In genomic region chr1:116580446-116581322, GRCh38 we compare ENCODE assay signal across 20 cellular contexts. TPM values are rescaled to one million over a fixed set of nuclear protein-coding genes. Genes with fewer than 3 reads are reported as not detected.
A peak's percentile ranks its signal among the peaks of the same experiment; 100 is the strongest.
DNase-seq lines count a peak whose midpoint lies in the region; ATAC-seq, FAIRE-seq and TF ChIP-seq lines count a peak whose summit lies in the region.
"Had no signal": no experiment of that assay in that cellular context is flagged by ENCODE, and none has a peak within 500 bp of the region (broad histone marks: within the 10 kb centered on the region; RNA-seq: fewer than 3 reads in every experiment).

No MANE protein-coding gene starts in this region.

- DNase-seq in activated CD8-positive, alpha-beta memory T cell treated with anti-CD3 and anti-CD28 coated beads for 24 hours: peak; percentile 21
- DNase-seq in activated CD8-positive, alpha-beta memory T cell treated with anti-CD3 and anti-CD28 coated beads, Interleukin-2, amount 50 U/mL, for 48 hours: no peak
- DNase-seq in astrocyte of the hippocampus (ENCODE audit: low read depth, low spot score) (peak; percentile 55), trophoblast cell (peak; percentile 72 to 83), HepG2 (ENCODE audit: low spot score) (no peak), HPDE6-E6E7 (ENCODE audit: extremely low spot score) (no peak)
- DNase-seq: AML-193, Caco-2, DMS53, NCI-H1105 treated with DMSO at 0.1 percent for 48 hours, NCI-H1694 treated with DMSO at 0.1 percent for 48 hours, NCI-H446, NCI-H748 treated with DMSO at 0.1 percent for 48 hours, Peyer's patch, SHP77, SK-N-SH, T-cell had no signal

- H3K27me3 ChIP-seq in trophoblast cell (ENCODE audit: insufficient read depth, low read length): no peaks in the 10 kb centered on the region
- no peaks in the 10 kb centered on the region; a peak in 2 of 5 replicates for H3K27me3 ChIP-seq in HepG2 (ENCODE audit: control insufficient read depth in 1 of 2, insufficient read depth in 2 of 2, low read length in 2 of 2)
- H3K27me3 ChIP-seq: Peyer's patch had no signal

- no peak for TF ChIP-seq CTCF in HepG2 (CRISPR knock-in tag; IDR thresholded peaks at IDR 0.05)

- intact Hi-C loops in HepG2 (cut with micrococcal nuclease; ENCODE audit: unreplicated experiment): no loop called here

- H3K9me3 ChIP-seq in KOPT-K1 (ENCODE audit: insufficient read depth, low read length, poor library complexity, severe bottlenecking) (no peaks in the 10 kb centered on the region), trophoblast cell (ENCODE audit: insufficient read depth, low read depth, low read length) (peaks cover 3% of the 10 kb centered on the region), HepG2 (ENCODE audit: low read length) (no peaks in the 10 kb centered on the region)
- H3K9me3 ChIP-seq: Caco-2, Peyer's patch, SK-N-SH had no signal

- no peak for TF ChIP-seq EP300 in HepG2 (IDR thresholded peaks at IDR 0.05; ENCODE audit: low read depth in 2 of 2, low read length in 2 of 2)
- no peak for TF ChIP-seq EP300 in HepG2 (CRISPR knock-in tag; IDR thresholded peaks at IDR 0.05; ENCODE audit: borderline replicate concordance)

- H3K79me1 ChIP-seq in trophoblast cell (ENCODE audit: low read length): no peaks in the 10 kb centered on the region

- H3K9ac ChIP-seq in trophoblast cell (ENCODE audit: low read length): no peak overlapping the region
- no peak overlapping the region for H3K9ac ChIP-seq in HepG2 (ENCODE audit: insufficient read depth, low read depth, low read length)
- H3K9ac ChIP-seq: SK-N-SH had no signal

- H2AFZ ChIP-seq in trophoblast cell (ENCODE audit: insufficient read depth, low read length, poor library complexity): no peak overlapping the region
- H2AFZ ChIP-seq in HepG2 (ENCODE audit: low read length): no peak overlapping the region
- H2AFZ ChIP-seq: GM23338 had no signal

- no peak overlapping the region for H4K8ac ChIP-seq in trophoblast cell (ENCODE audit: low read depth, low read length)

- H2AK5ac ChIP-seq in trophoblast cell (ENCODE audit: low read length): no peak overlapping the region

- no peaks in the 10 kb centered on the region for H4K20me1 ChIP-seq in HepG2 (ENCODE audit: insufficient read depth, low read length)

- H3K36me3 ChIP-seq in KOPT-K1 (ENCODE audit: insufficient read depth, low read length): no peaks in the 10 kb centered on the region
- H3K36me3 ChIP-seq in trophoblast cell (ENCODE audit: control insufficient read depth in 1 of 2, insufficient read depth in 2 of 2, low read length in 2 of 2): peaks cover 35 to 47% of the 10 kb centered on the region in 2 experiments
- H3K36me3 ChIP-seq in HepG2 (replicated peaks in 1 of 2; ENCODE audit: control insufficient read depth in 1 of 2, insufficient read depth in 2 of 2, low read length in 2 of 2): no peaks in the 10 kb centered on the region

- no peak overlapping the region for H3K18ac ChIP-seq in trophoblast cell (ENCODE audit: low read length)

- H3K27ac ChIP-seq in KOPT-K1 (ENCODE audit: low read depth, low read length, poor library complexity, severe bottlenecking): peak overlapping the region; percentile 54
- H3K27ac ChIP-seq in trophoblast cell (ENCODE audit: low read depth, low read length): no peak overlapping the region
- no peak overlapping the region for H3K27ac ChIP-seq in HepG2 (ENCODE audit: extremely low read length, insufficient read depth, low read length)
- H3K27ac ChIP-seq: Peyer's patch had no signal

- in situ Hi-C loops in HepG2 (cut with HindIII; ENCODE audit: extremely low pct_ligation_motif_present, low pct_unique_long_range_greater_than_20kb): loop anchor here (10.0 kb wide), 1 partner anchor 474 kb away; no protein-coding TSS in a partner anchor

- no peak overlapping the region for H2BK5ac ChIP-seq in trophoblast cell (ENCODE audit: low read depth, low read length, poor library complexity)

- ATAC-seq in HepG2 (no peak), HG02938 (IDR thresholded peaks at IDR 0.05; ENCODE audit: unreplicated experiment) (no peak)
- ATAC-seq: GM23338, T-cell had no signal

- H3K79me2 ChIP-seq in trophoblast cell (ENCODE audit: control insufficient read depth, insufficient read depth, low read length, poor library complexity) (no peaks in the 10 kb centered on the region), HepG2 (ENCODE audit: insufficient read depth, low read length) (no peaks in the 10 kb centered on the region)

- H3K4ac ChIP-seq in trophoblast cell (ENCODE audit: low read depth, low read length): no peak overlapping the region

- H3K14ac ChIP-seq in trophoblast cell (ENCODE audit: low read length): no peak overlapping the region

- no CpG with 5 or more reads among the region's 7 CpGs for WGBS in trophoblast cell (ENCODE audit: extremely low coverage, insufficient coverage, insufficient read length)
- WGBS in HepG2 (ENCODE audit: low lambda C conversion rate): 61% methylated on average over 7 of the region's 7 CpGs

- H3K23ac ChIP-seq in trophoblast cell (ENCODE audit: low read length): no peak overlapping the region

- no peak for TF ChIP-seq RAD21 in HepG2 (CRISPR knock-in tag; IDR thresholded peaks at IDR 0.05)

- no peak for TF ChIP-seq POLR2A in HepG2 (IDR thresholded peaks at IDR 0.05; ENCODE audit: insufficient read depth in 1 of 2, low read depth in 2 of 2, low read length in 2 of 2)

- H2BK12ac ChIP-seq in trophoblast cell (ENCODE audit: low read length): no peak overlapping the region

- H3K4me2 ChIP-seq in trophoblast cell (ENCODE audit: low read length) (no peak overlapping the region), HepG2 (ENCODE audit: low read depth, low read length) (no peak overlapping the region)
- H3K4me2 ChIP-seq: GM23338, SK-N-SH had no signal

- no peak for FAIRE-seq in HepG2 (lab: Jason Lieb, UNC)

- no peak overlapping the region for H4K12ac ChIP-seq in trophoblast cell (ENCODE audit: low read depth, low read length)

- no TSS peak for BruUV-seq in HepG2 (replicated peaks; lab: Mats Ljungman, UMichigan)

- no peak overlapping the region for H3K4me3 ChIP-seq in trophoblast cell (ENCODE audit: low read depth, low read length)
- no peak overlapping the region for H3K4me3 ChIP-seq in HepG2 (replicated peaks in 1 of 3; ENCODE audit: insufficient read depth in 1 of 3, low read depth in 2 of 3, low read length in 3 of 3)
- H3K4me3 ChIP-seq: GM23338, Peyer's patch had no signal

- peaks cover 2 to 3% of the 10 kb centered on the region in 2 experiments for H3K4me1 ChIP-seq in trophoblast cell (ENCODE audit: control insufficient read depth in 1 of 2, insufficient read depth in 2 of 2, low read length in 2 of 2)
- no peaks in the 10 kb centered on the region for H3K4me1 ChIP-seq in HepG2 (ENCODE audit: insufficient read depth, low read length)
- H3K4me1 ChIP-seq: Caco-2, Peyer's patch had no signal

- no peak overlapping the region for H2BK120ac ChIP-seq in trophoblast cell (ENCODE audit: insufficient read depth, low read length, poor library complexity)

- POLR2A ChIA-PET in HepG2 (lab: Yijun Ruan, JAX): no interaction called here

- CTCF ChIA-PET in HepG2 (lab: Yijun Ruan, JAX; ENCODE audit: low intra/inter-chr PET ratio, low total read pairs): no interaction called here

- no peak overlapping the region for H4K91ac ChIP-seq in trophoblast cell (ENCODE audit: low read depth, low read length)

TF ChIP-seq in HepG2, 621 proteins besides CTCF, POLR2A, EP300 and RAD21 (continues in another document):
- TF ChIP-seq FOXC1 (CRISPR knock-in tag; IDR thresholded peaks at IDR 0.05; ENCODE audit: borderline replicate concordance): no peak
- no peak for TF ChIP-seq ZNF556 (CRISPR knock-in tag; IDR thresholded peaks at IDR 0.05; ENCODE audit: borderline replicate concordance)
- no peak for TF ChIP-seq SALL1 (CRISPR knock-in tag; IDR thresholded peaks at IDR 0.05)
- no peak for TF ChIP-seq POGZ (CRISPR knock-in tag; IDR thresholded peaks at IDR 0.05)
- TF ChIP-seq ZNF337 (CRISPR knock-in tag; IDR thresholded peaks at IDR 0.05; ENCODE audit: borderline replicate concordance, low read depth): no peak
- TF ChIP-seq KLF9 (CRISPR knock-in tag; IDR thresholded peaks at IDR 0.05; ENCODE audit: low read depth): no peak
- TF ChIP-seq RXRB (CRISPR knock-in tag; IDR thresholded peaks at IDR 0.05; ENCODE audit: borderline replicate concordance): no peak
- TF ChIP-seq ZNF629 (CRISPR knock-in tag; conservative IDR thresholded peaks at IDR 0.05): no peak
- TF ChIP-seq ZNF552 (CRISPR knock-in tag; IDR thresholded peaks at IDR 0.05; ENCODE audit: borderline replicate concordance): no peak
- TF ChIP-seq NFIC (IDR thresholded peaks at IDR 0.05; ENCODE audit: low read length): no peak
- no peak for TF ChIP-seq SMC3 (IDR thresholded peaks at IDR 0.05; ENCODE audit: low read length)
- TF ChIP-seq SOX13 (IDR thresholded peaks at IDR 0.05): no peak
- TF ChIP-seq SOX13 (CRISPR knock-in tag; conservative IDR thresholded peaks at IDR 0.05 in 1 of 2, IDR thresholded peaks at IDR 0.05 in 1 of 2): no peak
- no peak for TF ChIP-seq RCOR2 (CRISPR knock-in tag; IDR thresholded peaks at IDR 0.05)
- TF ChIP-seq SRSF4 (IDR thresholded peaks at IDR 0.05; ENCODE audit: low read depth, low read length, poor library complexity, severe bottlenecking): no peak

RNA-seq across cellular contexts. Expression of gene CD58, which starts 9.9 kb away (rescaled TPM):
- polyA plus RNA-seq in trophoblast cell (2013): 13.6 and 14.0 TPM in 2 replicates
- 5.3 and 9.4 TPM in 2 replicates for total RNA-seq in HepG2 (2016; rRNA removed; fragmentation: Illumina TruSeq; extraction: Trizol)
- 2.0 and 2.9 TPM in 2 replicates for total RNA-seq in HepG2 (2016; cell fraction: cytosol; rRNA removed; fragmentation: Illumina TruSeq; extraction: Trizol; ENCODE audit: low read depth)
- total RNA-seq in HepG2 (2016; cell fraction: insoluble cytoplasmic fraction; rRNA removed; fragmentation: Illumina TruSeq; extraction: Trizol): 6.5 and 11.0 TPM in 2 replicates
- total RNA-seq in HepG2 (2016; cell fraction: membrane; rRNA removed; fragmentation: Illumina TruSeq; extraction: Trizol): 1.8 and 2.9 TPM in 2 replicates
- 10.7 and 13.5 TPM in 2 replicates for total RNA-seq in HepG2 (2016; cell fraction: nucleus; rRNA removed; fragmentation: Illumina TruSeq; extraction: Trizol)
- 10.3 and 13.5 TPM in 2 replicates for polyA plus RNA-seq in HepG2 (2011; rRNA removed)
- polyA plus RNA-seq in HepG2 (2011; cell fraction: cytosol; rRNA removed): 4.3 and 8.4 TPM in 2 replicates
- polyA plus RNA-seq in HepG2 (2011; cell fraction: nucleus; rRNA removed): 4.4 and 5.3 TPM in 2 replicates
- polyA plus RNA-seq in HepG2 (2012): 6.7 and 7.2 TPM in 2 replicates
- polyA plus RNA-seq in HepG2 (2016; cell fraction: cytosol; fragmentation: Illumina TruSeq; extraction: Trizol; ENCODE audit: low read depth): 1.5 and 2.2 TPM in 2 replicates
- 3.9 and 7.0 TPM in 2 replicates for polyA plus RNA-seq in HepG2 (2016; cell fraction: insoluble cytoplasmic fraction; fragmentation: Illumina TruSeq; extraction: Trizol; ENCODE audit: low read depth)
- polyA plus RNA-seq in HepG2 (2016; cell fraction: membrane; fragmentation: Illumina TruSeq; extraction: Trizol; ENCODE audit: low read depth): 1.6 and 2.2 TPM in 2 replicates
- 17.8 and 18.5 TPM in 2 replicates for polyA plus RNA-seq in HepG2 (2016; cell fraction: nucleus; fragmentation: Illumina TruSeq; extraction: Trizol; ENCODE audit: insufficient read depth, low read depth)
- 5.4 and 19.6 TPM in 2 replicates for polyA minus RNA-seq in HepG2 (2011; rRNA and poly(A)+ RNA removed; ENCODE audit: low replicate concordance)
- polyA minus RNA-seq in HepG2 (2011; cell fraction: cytosol; rRNA and poly(A)+ RNA removed): 2.8 and 5.9 TPM in 2 replicates
- 8.7 and 10.6 TPM in 2 replicates for polyA minus RNA-seq in HepG2 (2011; cell fraction: nucleus; rRNA and poly(A)+ RNA removed)

Comparison
In these comparisons a context has a peak if more than half of its experiments do, and no peak if none do; other contexts are left out.
1. DNase-seq: peak in activated CD8-positive, alpha-beta memory T cell treated with anti-CD3 and anti-CD28 coated beads for 24 hours (single experiment), astrocyte of the hippocampus (single experiment) and trophoblast cell (2 of 2); none in activated CD8-positive, alpha-beta memory T cell treated with anti-CD3 and anti-CD28 coated beads, Interleukin-2, amount 50 U/mL, for 48 hours (single experiment), HepG2 (single experiment) and HPDE6-E6E7 (single experiment).